In the genomic region with DNA sequence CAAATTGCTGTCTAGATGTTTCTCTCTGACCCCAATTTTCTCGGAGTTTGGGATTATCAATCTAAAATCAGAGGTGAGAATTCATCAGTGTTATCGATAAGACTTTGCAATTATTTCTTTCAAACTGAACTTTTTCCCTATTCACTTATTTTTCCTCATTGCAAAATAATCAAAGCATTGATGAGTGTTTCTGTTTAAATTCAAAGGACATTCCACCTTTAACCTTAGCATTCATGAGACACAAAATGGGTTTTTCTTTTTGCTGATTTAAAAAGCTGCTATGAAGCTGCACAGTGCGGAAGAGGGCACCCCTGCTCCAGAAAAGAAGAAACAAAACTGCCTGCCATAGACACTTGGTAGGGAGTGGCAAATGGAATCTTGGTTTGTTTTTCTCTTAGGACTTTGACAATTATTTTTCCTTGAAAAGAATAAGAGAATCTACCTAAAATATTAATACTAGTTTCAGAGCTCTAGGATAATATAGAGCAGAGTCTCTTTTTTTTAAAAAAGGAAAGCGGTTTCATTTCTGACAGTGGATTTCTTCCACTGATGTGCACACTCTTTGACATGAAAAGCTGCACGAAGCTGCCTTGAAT, we compare ENCODE assay signal across 11 cellular contexts.
DNase-seq lines count a peak whose midpoint lies in the region; ATAC-seq and TF ChIP-seq lines count a peak whose summit lies in the region.
"Had no signal": no experiment of that assay in that cellular context is flagged by ENCODE, and none has a peak within 500 bp of the region (broad histone marks: within the 10 kb centered on the region; RNA-seq: fewer than 3 reads in every experiment).

No MANE protein-coding gene starts in this region.

- BruUV-seq in Caco-2 (replicated peaks; lab: Mats Ljungman, UMichigan) (TSS peak; percentile 93), IMR-90 (replicated peaks; lab: Mats Ljungman, UMichigan) (no TSS peak)

- peak overlapping the region; percentile 86 for H3K23ac ChIP-seq in IMR-90 (ENCODE audit: low read depth, low read length)

- H3K36me3 Mint-ChIP-seq in Caco-2 (ENCODE audit: insufficient read depth, unreplicated experiment), result peaks cover 39% of the 10 kb centered on the region
- H3K36me3 Mint-ChIP-seq in nephron progenitor cell (ENCODE audit: low read depth), result no peaks in the 10 kb centered on the region

- DNase-seq in Caco-2, result no peak
- no peak for DNase-seq in IMR-90
- DNase-seq in astrocyte of the hippocampus (ENCODE audit: low read depth, low spot score), result peak; percentile 21
- DNase-seq in nephron progenitor cell, result no peak
- DNase-seq in NCI-H2196 treated with DMSO at 0.1 percent for 48 hours (lab: John Stamatoyannopoulos, UW; ENCODE audit: unreplicated experiment), result no peak
- no peak for DNase-seq in NCI-H1694 (lab: John Stamatoyannopoulos, UW)
- DNase-seq in cardiac septum (ENCODE audit: low spot score), result no peak
- DNase-seq: effector memory CD8-positive, alpha-beta T cell; NCI-H524; T-helper 1 cell had no signal

- H3K4me3 Mint-ChIP-seq in Caco-2 (ENCODE audit: unreplicated experiment) (peak overlapping the region; percentile 67), nephron progenitor cell (peak overlapping the region; percentile 16)
- H3K4me3 Mint-ChIP-seq: effector memory CD8-positive, alpha-beta T cell had no signal

- TF ChIP-seq CTCF in Caco-2 (IDR thresholded peaks at IDR 0.05; ENCODE audit: insufficient read depth in 1 of 2, low read depth in 1 of 2, low read length in 1 of 2, severe bottlenecking in 1 of 2, unreplicated experiment in 1 of 2) (no peak), IMR-90 (conservative IDR thresholded peaks at IDR 0.05; ENCODE audit: low read depth, low read length) (no peak), nephron progenitor cell (IDR thresholded peaks at IDR 0.05) (no peak)

- peak overlapping the region; percentile 93 for H2BK5ac ChIP-seq in IMR-90 (ENCODE audit: low read depth, low read length, poor library complexity, severe bottlenecking)

- CTCF ChIA-PET in Caco-2 (lab: Charles Lee), result interaction anchor here (0.6 to 2.6 kb wide), 6 partner anchors 12 to 216 kb away, joined by 4 to 31 read pairs (median 4); no protein-coding TSS in a partner anchor
- CTCF ChIA-PET in IMR-90 (lab: Yijun Ruan, JAX), result interaction anchor here (0.6 to 1.3 kb wide), 4 partner anchors 11 to 388 kb away, joined by 3 to 5 read pairs (median 3); no protein-coding TSS in a partner anchor

- dilution Hi-C loops in IMR-90 (cut with HindIII; ENCODE audit: low sequenced_read_pairs, unreplicated experiment), result no loop called here

- peaks cover 53% of the 10 kb centered on the region for H3K4me1 Mint-ChIP-seq in Caco-2 (ENCODE audit: low read depth, unreplicated experiment)
- peaks cover 52% of the 10 kb centered on the region for H3K4me1 Mint-ChIP-seq in nephron progenitor cell

- H2AK9ac ChIP-seq in IMR-90 (replicated peaks; ENCODE audit: low read depth, low read length, poor library complexity), result peak overlapping the region; percentile 51

- H3K9ac ChIP-seq in IMR-90 (ENCODE audit: low read depth, low read length), result peak overlapping the region; percentile 43; the same call in 1 of the 2 replicates

- ATAC-seq in IMR-90 (ENCODE audit: low read depth), result no peak
- no peak for ATAC-seq in HG03108 (IDR thresholded peaks at IDR 0.05; ENCODE audit: unreplicated experiment)
- ATAC-seq: effector memory CD8-positive, alpha-beta T cell had no signal

- H3K79me1 ChIP-seq in IMR-90 (ENCODE audit: low read depth in 1 of 2, low read length in 2 of 2), result peaks cover 7 to 22% of the 10 kb centered on the region in 2 experiments; a peak in 3 of 4 replicates

- H3K4me2 ChIP-seq in IMR-90 (ENCODE audit: low read depth, low read length), result peak overlapping the region; percentile 36

- peak overlapping the region; percentile 92 for H4K91ac ChIP-seq in IMR-90 (ENCODE audit: insufficient read depth, low read depth, low read length)

- H3K27me3 ChIP-seq in Caco-2 (replicated peaks; ENCODE audit: control insufficient read depth, insufficient read depth, low read length) (no peaks in the 10 kb centered on the region), IMR-90 (ENCODE audit: control insufficient read depth, insufficient read depth, low read length) (no peaks in the 10 kb centered on the region)

- peak overlapping the region; percentile 68 to 87; a peak in 3 of 4 replicates for H4K8ac ChIP-seq in IMR-90 (ENCODE audit: low read depth in 2 of 2, low read length in 2 of 2)

- peak overlapping the region; percentile 92 for H2AK5ac ChIP-seq in IMR-90 (ENCODE audit: low read depth, low read length)

- H3K4me3 ChIP-seq in Caco-2 (ENCODE audit: low read depth, low read length) (no peak overlapping the region), IMR-90 (ENCODE audit: insufficient read depth, low read depth, low read length) (no peak overlapping the region)

- H4K5ac ChIP-seq in IMR-90 (ENCODE audit: low read depth, low read length), result peak overlapping the region; percentile 95

- no peaks in the 10 kb centered on the region; the same call in 1 of the 2 replicates for H3K9me3 ChIP-seq in Caco-2
- no peaks in the 10 kb centered on the region for H3K9me3 ChIP-seq in IMR-90 (ENCODE audit: control insufficient read depth, insufficient read depth, low read length)

- H3K4me1 ChIP-seq in Caco-2, result peaks cover 77% of the 10 kb centered on the region
- peaks cover 27% of the 10 kb centered on the region for H3K4me1 ChIP-seq in IMR-90 (ENCODE audit: control insufficient read depth, insufficient read depth, low read length)

- in situ Hi-C loops in IMR-90 (cut with MboI; ENCODE audit: low sequenced_read_pairs), result no loop called here

- no peak for TF ChIP-seq RAD21 in IMR-90 (IDR thresholded peaks at IDR 0.05; ENCODE audit: low read length)

- POLR2A ChIA-PET in Caco-2 (lab: Charles Lee), result interaction anchor here (0.6 to 2.1 kb wide), 13 partner anchors 11 to 405 kb away, joined by 3 to 22 read pairs (median 5); no protein-coding TSS in a partner anchor
- POLR2A ChIA-PET in IMR-90 (lab: Charles Lee; ENCODE audit: unreplicated experiment), result interaction anchor here (0.6 to 1.9 kb wide), 4 partner anchors 29 to 57 kb away, joined by 3 to 6 read pairs (median 4); no protein-coding TSS in a partner anchor

- peak overlapping the region; percentile 90 for H3K27ac Mint-ChIP-seq in Caco-2 (ENCODE audit: unreplicated experiment)
- peak overlapping the region; percentile 52 for H3K27ac Mint-ChIP-seq in nephron progenitor cell
- H3K27ac Mint-ChIP-seq: effector memory CD8-positive, alpha-beta T cell had no signal

- H2BK20ac ChIP-seq in IMR-90 (ENCODE audit: low read depth, low read length), result peak overlapping the region; percentile 95

- H3K56ac ChIP-seq in IMR-90 (ENCODE audit: extremely low read depth, insufficient read depth, low read length), result peak overlapping the region; percentile 72

- H3K27ac ChIP-seq in IMR-90 (ENCODE audit: insufficient read depth, low read length), result peak overlapping the region; percentile 94

- H2BK120ac ChIP-seq in IMR-90 (ENCODE audit: low read depth, low read length), result peak overlapping the region; percentile 90

- H3K36me3 ChIP-seq in Caco-2 (ENCODE audit: control insufficient read depth, insufficient read depth, low read length) (no peaks in the 10 kb centered on the region), IMR-90 (ENCODE audit: control insufficient read depth, insufficient read depth, low read length) (no peaks in the 10 kb centered on the region)

- H3K4ac ChIP-seq in IMR-90 (ENCODE audit: low read depth, low read length), result peak overlapping the region; percentile 91

- TF ChIP-seq POLR2A in IMR-90 (IDR thresholded peaks at IDR 0.05; ENCODE audit: low read depth, low read length), result no peak

- intact Hi-C loops in Caco-2 (cut with micrococcal nuclease; ENCODE audit: unreplicated experiment), result loop anchor here (1.0 kb wide), 3 partner anchors 11 to 50 kb away; no protein-coding TSS in a partner anchor
- intact Hi-C loops in IMR-90 (cut with micrococcal nuclease), result loop anchor here (1.0 to 5.0 kb wide), 3 partner anchors 49 to 201 kb away; a partner anchor contains a TSS
- intact Hi-C loops in cardiac septum (cut with DNase I), result no loop called here

- H2BK15ac ChIP-seq in IMR-90 (ENCODE audit: low read depth, low read length), result peak overlapping the region; percentile 96; the same call in 2 of the 3 replicates

- peaks cover 19% of the 10 kb centered on the region for H3K9me1 ChIP-seq in IMR-90 (ENCODE audit: insufficient read depth, low read length)

- peak overlapping the region; percentile 85 for H3K14ac ChIP-seq in IMR-90 (replicated peaks; ENCODE audit: low read depth, low read length)

- H3K18ac ChIP-seq in IMR-90 (ENCODE audit: low read depth, low read length), result peak overlapping the region; percentile 85

- WGBS in IMR-90 (ENCODE audit: extremely low coverage in 2 of 2, insufficient read length in 1 of 2), 2 experiments, result 43% methylated on average over 1 of the region's 5 CpGs; no CpG with 5 or more reads in 1 of the 2 experiments

- peak overlapping the region; percentile 72 for H2AFZ ChIP-seq in IMR-90 (replicated peaks; ENCODE audit: low read length, poor library complexity)

- H3K27me3 Mint-ChIP-seq in Caco-2 (ENCODE audit: insufficient read depth, unreplicated experiment), result no peaks in the 10 kb centered on the region
- no peaks in the 10 kb centered on the region for H3K27me3 Mint-ChIP-seq in nephron progenitor cell (ENCODE audit: low read depth, poor library complexity)
- H3K27me3 Mint-ChIP-seq: effector memory CD8-positive, alpha-beta T cell had no signal

- no peaks in the 10 kb centered on the region for H3K9me3 Mint-ChIP-seq in Caco-2 (ENCODE audit: unreplicated experiment)
- H3K9me3 Mint-ChIP-seq in nephron progenitor cell, result no peaks in the 10 kb centered on the region
- H3K9me3 Mint-ChIP-seq: effector memory CD8-positive, alpha-beta T cell had no signal

- H4K20me1 ChIP-seq in IMR-90 (ENCODE audit: insufficient read depth, low read length), result no peaks in the 10 kb centered on the region

TF ChIP-seq in IMR-90, 13 proteins besides CTCF, POLR2A, EP300 and RAD21 (continues in another document):
- TF ChIP-seq MXI1 (IDR thresholded peaks at IDR 0.05; ENCODE audit: borderline replicate concordance, low read depth, low read length) (no peak), SMC3 (IDR thresholded peaks at IDR 0.05; ENCODE audit: low read depth, low read length) (no peak), FOS (IDR thresholded peaks at IDR 0.05; ENCODE audit: low read depth, low read length) (no peak), MAZ (IDR thresholded peaks at IDR 0.05; ENCODE audit: borderline replicate concordance, low read depth, low read length) (no peak), BHLHE40 (IDR thresholded peaks at IDR 0.05; ENCODE audit: low read depth, low read length) (no peak), RFX5 (IDR thresholded peaks at IDR 0.05; ENCODE audit: low read depth, low read length) (no peak), CEBPB (IDR thresholded peaks at IDR 0.05; ENCODE audit: low read depth, low read length) (no peak)
- TF ChIP-seq, protein P1, sequence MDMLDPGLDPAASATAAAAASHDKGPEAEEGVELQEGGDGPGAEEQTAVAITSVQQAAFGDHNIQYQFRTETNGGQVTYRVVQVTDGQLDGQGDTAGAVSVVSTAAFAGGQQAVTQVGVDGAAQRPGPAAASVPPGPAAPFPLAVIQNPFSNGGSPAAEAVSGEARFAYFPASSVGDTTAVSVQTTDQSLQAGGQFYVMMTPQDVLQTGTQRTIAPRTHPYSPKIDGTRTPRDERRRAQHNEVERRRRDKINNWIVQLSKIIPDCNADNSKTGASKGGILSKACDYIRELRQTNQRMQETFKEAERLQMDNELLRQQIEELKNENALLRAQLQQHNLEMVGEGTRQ (IDR thresholded peaks at IDR 0.05; ENCODE audit: low read depth, low read length), result no peak
